9 cellular contexts compared by ENCODE assay signal in genomic region chr17:57106107-57106835, GRCh38. TPM values are rescaled to one million over a fixed set of nuclear protein-coding genes. Genes with fewer than 3 reads are reported as not detected.
DNase-seq lines count a peak whose midpoint lies in the region; TF ChIP-seq lines count a peak whose summit lies in the region.
"Had no signal": no experiment of that assay in that cellular context is flagged by ENCODE, and none has a peak within 500 bp of the region (broad histone marks: within the 10 kb centered on the region; RNA-seq: fewer than 3 reads in every experiment).

No MANE protein-coding gene starts in this region.

- BruUV-seq in mammary epithelial cell (replicated peaks; lab: Mats Ljungman, UMichigan), result TSS peak; percentile 57

- no peak overlapping the region for H3K27ac Mint-ChIP-seq in mesothelial cell of epicardium

- DNase-seq in EH (ENCODE audit: low read depth) (peak; percentile 9), LNCaP clone FGC (ENCODE audit: low read depth) (no peak), mammary epithelial cell (no peak), mesothelial cell of epicardium (ENCODE audit: low spot score in 2 of 2, unreplicated experiment in 2 of 2) (no peak), adrenal gland (no peak), NOMO-1 (lab: John Stamatoyannopoulos, UW; ENCODE audit: unreplicated experiment in 2 of 2) (no peak), MM.1S (no peak), T-helper 9 cell (no peak)
- DNase-seq: NCI-H2107 had no signal

- H3K36me3 ChIP-seq in mammary epithelial cell (ENCODE audit: insufficient read depth, low read length), result no peaks in the 10 kb centered on the region
- peaks cover 0 to 5% of the 10 kb centered on the region in 2 donors for H3K36me3 ChIP-seq in adrenal gland (replicated peaks in 1 of 2)
- H3K36me3 ChIP-seq in MM.1S (replicated peaks; ENCODE audit: insufficient read depth, low read length), result no peaks in the 10 kb centered on the region

- H3K4me1 Mint-ChIP-seq in mesothelial cell of epicardium, result peaks cover 17% of the 10 kb centered on the region

- H3K4me3 Mint-ChIP-seq in mesothelial cell of epicardium, result no peak overlapping the region

- H3K4me2 ChIP-seq in mammary epithelial cell (ENCODE audit: insufficient read depth, low read depth, low read length), result no peak overlapping the region
- H3K4me2 ChIP-seq in MM.1S (ENCODE audit: low read depth, low read length), result no peak overlapping the region

- WGBS in mammary epithelial cell (ENCODE audit: low coverage, missing lambda C conversion rate), result 73% methylated on average over 9 of the region's 17 CpGs
- WGBS in adrenal gland, 4 donors, result 87 to 94% (median 91%) methylated on average over 13 to 17 of the region's 17 CpGs

- H3K9ac ChIP-seq in mammary epithelial cell (ENCODE audit: insufficient read depth, low read length) (no peak overlapping the region), MM.1S (ENCODE audit: low read length) (no peak overlapping the region)

- no peaks in the 10 kb centered on the region for H3K27me3 ChIP-seq in mammary epithelial cell (ENCODE audit: insufficient read depth, low read length)
- H3K27me3 ChIP-seq in adrenal gland, result no peaks in the 10 kb centered on the region
- no peaks in the 10 kb centered on the region for H3K27me3 ChIP-seq in MM.1S (replicated peaks; ENCODE audit: insufficient read depth, low read length)

- TF ChIP-seq CTCF in LNCaP clone FGC (IDR thresholded peaks at IDR 0.05; ENCODE audit: control insufficient read depth, extremely low read depth, insufficient read depth) (peak; percentile 48), mammary epithelial cell (conservative IDR thresholded peaks at IDR 0.05 in 1 of 2, IDR thresholded peaks at IDR 0.05 in 1 of 2; ENCODE audit: extremely low read depth in 1 of 2, insufficient read depth in 1 of 2, low read depth in 1 of 2, low read length in 2 of 2) (peak in 1 of 2 donors; percentile 29), mesothelial cell of epicardium (IDR thresholded peaks at IDR 0.05; ENCODE audit: unreplicated experiment) (peak; percentile 21), adrenal gland (IDR thresholded peaks at IDR 0.05) (peak in 1 of 6 experiments; percentile 25), MM.1S (IDR thresholded peaks at IDR 0.05; ENCODE audit: low read length) (no peak)

- H3K9me3 ChIP-seq in mammary epithelial cell (replicated peaks; ENCODE audit: insufficient read depth, low read length), result no peaks in the 10 kb centered on the region
- H3K9me3 ChIP-seq in adrenal gland (replicated peaks in 1 of 3), result no peaks in the 10 kb centered on the region
- H3K9me3 ChIP-seq in MM.1S (replicated peaks; ENCODE audit: insufficient read depth, low read length), result no peaks in the 10 kb centered on the region

- intact Hi-C loops in mammary epithelial cell (cut with micrococcal nuclease), result loop anchor here (2.0 kb wide), 1 partner anchor 13 kb away; no protein-coding TSS in a partner anchor
- intact Hi-C loops in adrenal gland (cut with DNase I), result no loop called here

- H3F3A ChIP-seq in MM.1S (ENCODE audit: insufficient read depth, low read length), result no peaks in the 10 kb centered on the region

- CTCF ChIA-PET in mammary epithelial cell (lab: Charles Lee; ENCODE audit: low non-redundant PET), result no interaction called here

- TF ChIP-seq POLR2A in adrenal gland (IDR thresholded peaks at IDR 0.05), result no peak

- dilution Hi-C loops in mammary epithelial cell (cut with HindIII; ENCODE audit: low sequenced_read_pairs), result loop anchor here (25.0 kb wide), 1 partner anchor 656 kb away; no protein-coding TSS in a partner anchor

- in situ Hi-C loops in mammary epithelial cell (cut with MboI; ENCODE audit: low sequenced_read_pairs in 2 of 2), result loop anchor here in 1 of 2 donors (25.0 kb wide), 1 partner anchor 881 kb away; the partner anchor contains the start of gene VEZF1

- H3K36me3 Mint-ChIP-seq in mesothelial cell of epicardium, result peaks cover 5% of the 10 kb centered on the region

- H3K9me3 Mint-ChIP-seq in mesothelial cell of epicardium, result no peaks in the 10 kb centered on the region

- H3K27ac ChIP-seq in mammary epithelial cell (ENCODE audit: insufficient read depth, low read depth, low read length), result no peak overlapping the region
- no peak overlapping the region for H3K27ac ChIP-seq in adrenal gland
- no peak overlapping the region for H3K27ac ChIP-seq in MM.1S (ENCODE audit: low read length)

- H3K79me2 ChIP-seq in mammary epithelial cell (ENCODE audit: insufficient read depth, low read length), result peaks cover 85% of the 10 kb centered on the region
- peaks cover 62% of the 10 kb centered on the region for H3K79me2 ChIP-seq in MM.1S (ENCODE audit: low read length)

- no peaks in the 10 kb centered on the region for H4K20me1 ChIP-seq in mammary epithelial cell (ENCODE audit: insufficient read depth, low read length)
- peaks cover 4% of the 10 kb centered on the region for H4K20me1 ChIP-seq in MM.1S (ENCODE audit: insufficient read depth, low read length)

- H2AFZ ChIP-seq in mammary epithelial cell (ENCODE audit: low read depth, low read length) (no peak overlapping the region), MM.1S (ENCODE audit: low read length) (no peak overlapping the region)

- H3K27me3 Mint-ChIP-seq in mesothelial cell of epicardium (ENCODE audit: low read depth), result no peaks in the 10 kb centered on the region

- no peaks in the 10 kb centered on the region for H3K9me2 ChIP-seq in MM.1S (replicated peaks; ENCODE audit: insufficient read depth, low read length)

- peaks cover 54% of the 10 kb centered on the region for H3K4me1 ChIP-seq in mammary epithelial cell (ENCODE audit: insufficient read depth, low read length)
- H3K4me1 ChIP-seq in adrenal gland (replicated peaks in 1 of 2), result peaks cover 0 to 9% of the 10 kb centered on the region in 2 donors
- H3K4me1 ChIP-seq in MM.1S (ENCODE audit: low read length), result no peaks in the 10 kb centered on the region

- no peak overlapping the region for H3K4me3 ChIP-seq in LNCaP clone FGC (ENCODE audit: low read depth, low read length)
- H3K4me3 ChIP-seq in mammary epithelial cell (replicated peaks in 1 of 3; ENCODE audit: insufficient read depth in 1 of 3, low read depth in 2 of 3, low read length in 3 of 3), result no peak overlapping the region
- no peak overlapping the region for H3K4me3 ChIP-seq in adrenal gland
- H3K4me3 ChIP-seq in MM.1S (ENCODE audit: low read length), result no peak overlapping the region

RNA-seq across cellular contexts. Expression of gene AKAP1, which starts 21.2 kb away (rescaled TPM):
- 10 to 100 TPM; 31.3 to 33.7 TPM for total RNA-seq in mammary epithelial cell
- 43.5 TPM for polyA plus RNA-seq in mammary epithelial cell
- 157 TPM for polyA minus RNA-seq in mammary epithelial cell
- 26.4 to 30.7 TPM (median 27.5 TPM) in 3 replicates for total RNA-seq in mesothelial cell of epicardium
- total RNA-seq in adrenal gland, result 100 to 1,000 TPM in 1 of 8 donors, 10 to 100 TPM in 7; 25.4 to 259 (median 30.0) TPM
- 10 to 100 TPM; 15.2 to 46.6 (median 16.2) TPM for polyA plus RNA-seq in adrenal gland
